ENCODE assay signal across 8 cellular contexts in the genomic region with DNA sequence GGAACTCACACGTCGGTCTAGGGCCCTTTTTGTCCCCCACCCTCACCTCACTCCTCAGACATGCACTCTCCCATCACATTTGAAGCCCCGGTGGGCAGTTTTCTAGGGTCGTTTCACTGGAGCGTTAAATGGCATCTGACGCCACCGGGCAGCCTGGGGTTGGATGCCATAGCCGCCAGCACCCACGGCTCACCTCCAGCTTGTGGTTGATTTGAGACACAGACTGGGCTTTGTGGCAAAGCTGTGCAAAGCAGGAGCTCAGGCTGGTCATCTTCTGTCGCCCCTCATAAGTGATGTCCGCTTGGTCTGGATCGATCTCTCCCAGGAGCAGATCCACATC. TPM values are rescaled to one million over a fixed set of nuclear protein-coding genes. Genes with fewer than 3 reads are reported as not detected.
DNase-seq lines count a peak whose midpoint lies in the region; ATAC-seq and TF ChIP-seq lines count a peak whose summit lies in the region.

No MANE protein-coding gene starts in this region.

- no peak for DNase-seq in activated CD4-positive, alpha-beta memory T cell treated with anti-CD3 and anti-CD28 coated beads, Interleukin-2, amount 10 ng/mL, durations not matched to agents 7 days and 5 days
- DNase-seq in heart right ventricle = no peak
- DNase-seq in gastrocnemius medialis = peak in 1 of 2 donors; percentile 14
- no peak for DNase-seq in T-helper 9 cell
- DNase-seq in ureter (ENCODE audit: low spot score) = no peak

- POLR2A ChIA-PET in activated CD4-positive, alpha-beta memory T cell treated with anti-CD3 and anti-CD28 coated beads, Interleukin-2, amount 10 ng/mL, durations not matched to agents 7 days and 5 days (lab: Charles Lee) = interaction anchor here (0.8 to 4.4 kb wide), 20 partner anchors 8 to 201 kb away, joined by 3 to 59 read pairs (median 4); partner anchors contain the start of gene DCBLD1

- no peak for TF ChIP-seq POLR2A in gastrocnemius medialis (IDR thresholded peaks at IDR 0.05)

- H3K27ac Mint-ChIP-seq in activated CD4-positive, alpha-beta memory T cell treated with anti-CD3 and anti-CD28 coated beads, Interleukin-2, amount 10 ng/mL, durations not matched to agents 7 days and 5 days = peak overlapping the region; percentile 96

- in situ Hi-C loops in gastrocnemius medialis (cut with MboI; ENCODE audit: low sequenced_read_pairs in 4 of 4) = loop anchor here in 2 of 4 donors (10.0 kb wide), 2 partner anchors 73 to 257 kb away; partner anchors contain the start of gene NUS1 (in 1 of the 2)

- H3K27ac ChIP-seq in C4-2B (peak overlapping the region; percentile 85), heart right ventricle (peak overlapping the region; percentile 23 to 94 (median 92)), gastrocnemius medialis (peak overlapping the region; percentile 93 to 94 (median 93))

- peaks cover 0 to 39% (median 29%) of the 10 kb centered on the region in 9 donors for H3K4me1 ChIP-seq in heart right ventricle
- H3K4me1 ChIP-seq in gastrocnemius medialis = peaks cover 22 to 27% of the 10 kb centered on the region in 2 donors

- H3K4me1 Mint-ChIP-seq in activated CD4-positive, alpha-beta memory T cell treated with anti-CD3 and anti-CD28 coated beads, Interleukin-2, amount 10 ng/mL, durations not matched to agents 7 days and 5 days = peaks cover 38% of the 10 kb centered on the region

- WGBS in heart right ventricle, 2 donors = 0 to 1% methylated on average over 12 of the region's 12 CpGs

- TF ChIP-seq CTCF in C4-2B (conservative IDR thresholded peaks at IDR 0.05) (no peak), heart right ventricle (IDR thresholded peaks at IDR 0.05) (no peak), gastrocnemius medialis (IDR thresholded peaks at IDR 0.05 in 4 of 5, conservative IDR thresholded peaks at IDR 0.05 in 1 of 5) (no peak)

- H3K9me3 ChIP-seq in heart right ventricle (peaks cover 0 to 9% (median 0%) of the 10 kb centered on the region in 11 donors), gastrocnemius medialis (no peaks in the 10 kb centered on the region)

- H3K27me3 ChIP-seq in heart right ventricle (no peaks in the 10 kb centered on the region), gastrocnemius medialis (no peaks in the 10 kb centered on the region)

- H3K36me3 ChIP-seq in heart right ventricle = peaks cover 0 to 17% (median 0%) of the 10 kb centered on the region in 9 donors
- peaks cover 0 to 5% of the 10 kb centered on the region in 2 donors for H3K36me3 ChIP-seq in gastrocnemius medialis

- peak overlapping the region; percentile 68 to 99 (median 92) for H3K4me3 ChIP-seq in heart right ventricle
- peak overlapping the region; percentile 87 to 99 (median 92) for H3K4me3 ChIP-seq in gastrocnemius medialis

- intact Hi-C loops in heart right ventricle (cut with DNase I) = loop anchor here in 7 of 10 donors (2.0 to 10.0 kb wide), 11 partner anchors 47 to 1291 kb away; partner anchors contain the start of genes NUS1 (in 3 of the 7), DCBLD1 (in 2 of the 7) and ASF1A (in 1 of the 7)
- intact Hi-C loops in gastrocnemius medialis (cut with DNase I; ENCODE audit: low total_unique reads) = loop anchor here (1.0 to 5.0 kb wide), 5 partner anchors 54 to 339 kb away; partner anchors contain the start of gene NUS1

- H3K36me3 Mint-ChIP-seq in activated CD4-positive, alpha-beta memory T cell treated with anti-CD3 and anti-CD28 coated beads, Interleukin-2, amount 10 ng/mL, durations not matched to agents 7 days and 5 days (ENCODE audit: low read depth) = peaks cover 35% of the 10 kb centered on the region

- ATAC-seq in GM19438 (IDR thresholded peaks at IDR 0.05; ENCODE audit: low read depth, unreplicated experiment) (peak; percentile 17), HG03439 (IDR thresholded peaks at IDR 0.05; ENCODE audit: unreplicated experiment) (peak; percentile 13), heart right ventricle (peak in 6 of 8 donors; percentile 1 to 33 (median 13)), gastrocnemius medialis (peak; percentile 2 to 13)

- CTCF ChIA-PET in activated CD4-positive, alpha-beta memory T cell treated with anti-CD3 and anti-CD28 coated beads, Interleukin-2, amount 10 ng/mL, durations not matched to agents 7 days and 5 days (lab: Charles Lee) = interaction anchor here (0.9 to 7.2 kb wide), 12 partner anchors 11 to 258 kb away, joined by 3 to 72 read pairs (median 4); no protein-coding TSS in a partner anchor

- H3K4me3 Mint-ChIP-seq in activated CD4-positive, alpha-beta memory T cell treated with anti-CD3 and anti-CD28 coated beads, Interleukin-2, amount 10 ng/mL, durations not matched to agents 7 days and 5 days = peak overlapping the region; percentile 99

- peaks cover 1% of the 10 kb centered on the region for H3K27me3 Mint-ChIP-seq in activated CD4-positive, alpha-beta memory T cell treated with anti-CD3 and anti-CD28 coated beads, Interleukin-2, amount 10 ng/mL, durations not matched to agents 7 days and 5 days

- peaks cover 5% of the 10 kb centered on the region for H3K9me3 Mint-ChIP-seq in activated CD4-positive, alpha-beta memory T cell treated with anti-CD3 and anti-CD28 coated beads, Interleukin-2, amount 10 ng/mL, durations not matched to agents 7 days and 5 days

RNA-seq across cellular contexts. Expression of gene GOPC, which starts 0.5 kb away (rescaled TPM):
- 10 to 100 TPM; 22.9 to 23.9 TPM for total RNA-seq in activated CD4-positive, alpha-beta memory T cell treated with anti-CD3 and anti-CD28 coated beads, Interleukin-2, amount 10 ng/mL, durations not matched to agents 7 days and 5 days
- total RNA-seq in heart right ventricle (10 to 100 TPM; 16.7 to 32.8 (median 24.3) TPM), gastrocnemius medialis (10 to 100 TPM; 12.0 to 19.3 (median 13.6) TPM), ureter (28.6 TPM)
- 10 to 100 TPM; 11.1 to 21.4 TPM for polyA plus RNA-seq in heart right ventricle
